8 cellular contexts compared by ENCODE assay signal in genomic region chr7:120950539-120951308, GRCh38. TPM values are rescaled to one million over a fixed set of nuclear protein-coding genes. Genes with fewer than 3 reads are reported as not detected.
DNase-seq lines count a peak whose midpoint lies in the region; ATAC-seq, FAIRE-seq and TF ChIP-seq lines count a peak whose summit lies in the region.

ING3 (plus strand) TSS chr7:120950777; CDS start chr7:120950897, 120 bp downstream.

- peak within 1 kb of the TSS; percentile 91 for H3K27ac Mint-ChIP-seq in endothelial cell (ENCODE audit: unreplicated experiment)
- H3K27ac Mint-ChIP-seq in mesothelial cell of epicardium: peak within 1 kb of the TSS; percentile 99

- H3K4me3 Mint-ChIP-seq in endothelial cell (ENCODE audit: unreplicated experiment): peak within 1 kb of the TSS; percentile 92
- H3K4me3 Mint-ChIP-seq in mesothelial cell of epicardium: peak within 1 kb of the TSS; percentile 88

- intact Hi-C loops in OCI-LY7 (cut with micrococcal nuclease; ENCODE audit: unreplicated experiment): loop anchor here (5.0 kb wide), 2 partner anchors 232 to 447 kb away; partner anchors contain the start of gene FAM3C

- peaks cover 33% of the 10 kb centered on the region for H3K36me3 ChIP-seq in OCI-LY7 (ENCODE audit: insufficient read depth, low read length)

- no peaks in the 10 kb centered on the region for H3K36me3 Mint-ChIP-seq in endothelial cell (ENCODE audit: low read depth, unreplicated experiment)
- H3K36me3 Mint-ChIP-seq in mesothelial cell of epicardium: peaks cover 5% of the 10 kb centered on the region

- H4K20me1 ChIP-seq in OCI-LY7 (ENCODE audit: insufficient read depth, low read length): no peaks in the 10 kb centered on the region

- peak within 1 kb of the TSS; percentile 80 for H3K27ac ChIP-seq in OCI-LY7 (ENCODE audit: low read depth, low read length, poor library complexity, severe bottlenecking)

- FAIRE-seq in D721Med (lab: Jason Lieb, UNC): no peak

- peak within 1 kb of the TSS; percentile 94 for H2AFZ ChIP-seq in OCI-LY7 (ENCODE audit: low read length)

- peaks cover 14% of the 10 kb centered on the region for H3K4me1 ChIP-seq in OCI-LY7 (ENCODE audit: insufficient read depth, low read length, poor library complexity, severe bottlenecking)

- no peaks in the 10 kb centered on the region for H3K9me2 ChIP-seq in OCI-LY7 (ENCODE audit: insufficient read depth, low read length)

- peaks cover 38% of the 10 kb centered on the region for H3K79me2 ChIP-seq in OCI-LY7 (ENCODE audit: insufficient read depth, low read depth, low read length)

- POLR2A ChIA-PET in OCI-LY7 (lab: Charles Lee): interaction anchor here (0.6 to 1.0 kb wide), 7 partner anchors 13 to 885 kb away, joined by 3 to 8 read pairs (median 5); no protein-coding TSS in a partner anchor

- ATAC-seq in GM21526 (IDR thresholded peaks at IDR 0.05; ENCODE audit: low FRiP score, unreplicated experiment): peak; percentile 97

- peak within 1 kb of the TSS; percentile 93 for H3K4me2 ChIP-seq in OCI-LY7 (ENCODE audit: low read length)

- H3K4me1 Mint-ChIP-seq in endothelial cell (ENCODE audit: unreplicated experiment) (peaks cover 5% of the 10 kb centered on the region), mesothelial cell of epicardium (peaks cover 21% of the 10 kb centered on the region)

- BruUV-seq in OCI-LY7 (replicated peaks; lab: Mats Ljungman, UMichigan): no TSS peak

- TF ChIP-seq CTCF in D721Med (IDR thresholded peaks at IDR 0.05; ENCODE audit: insufficient read depth, missing control alignments): no peak
- no peak for TF ChIP-seq CTCF in OCI-LY7 (conservative IDR thresholded peaks at IDR 0.05; ENCODE audit: low read length)
- TF ChIP-seq CTCF in endothelial cell (IDR thresholded peaks at IDR 0.05; ENCODE audit: unreplicated experiment): no peak
- no peak for TF ChIP-seq CTCF in mesothelial cell of epicardium (IDR thresholded peaks at IDR 0.05; ENCODE audit: unreplicated experiment)

- no peaks in the 10 kb centered on the region for H3K9me3 Mint-ChIP-seq in endothelial cell (ENCODE audit: unreplicated experiment)
- H3K9me3 Mint-ChIP-seq in mesothelial cell of epicardium: no peaks in the 10 kb centered on the region

- DNase-seq in D721Med (ENCODE audit: insufficient read length, low spot score): peak; percentile 22
- DNase-seq in HuH-7.5 (ENCODE audit: low spot score): peak; percentile 70
- peak; percentile 98 for DNase-seq in OCI-LY7 (ENCODE audit: low spot score)
- DNase-seq in activated T-cell treated with anti-CD3 and anti-CD28 coated beads for 1 hour (ENCODE audit: low read depth): peak; percentile 96
- DNase-seq in endothelial cell (ENCODE audit: low spot score): peak; percentile 95
- peak; percentile 89 to 98 for DNase-seq in mesothelial cell of epicardium (ENCODE audit: low spot score in 2 of 2, unreplicated experiment in 2 of 2)
- peak; percentile 91 for DNase-seq in stimulated activated CD8-positive, alpha-beta memory T cell treated with anti-CD3 and anti-CD28 coated beads, Interleukin-15, amount 100 ng/mL, for 48 hours (ENCODE audit: low read depth in 2 of 2)

- peaks cover 3% of the 10 kb centered on the region for H3K27me3 Mint-ChIP-seq in endothelial cell (ENCODE audit: unreplicated experiment)
- H3K27me3 Mint-ChIP-seq in mesothelial cell of epicardium (ENCODE audit: low read depth): no peaks in the 10 kb centered on the region

- CTCF ChIA-PET in OCI-LY7 (lab: Charles Lee; ENCODE audit: unreplicated experiment): no interaction called here

- H3K4me3 ChIP-seq in OCI-LY7 (ENCODE audit: low read depth, low read length, poor library complexity, severe bottlenecking): peak within 1 kb of the TSS; percentile 77

- no peaks in the 10 kb centered on the region for H3K9me3 ChIP-seq in OCI-LY7 (ENCODE audit: low read length)

RNA-seq across cellular contexts. Expression of gene ING3, which starts in this region (rescaled TPM):
- 12.5 and 21.4 TPM in 2 replicates for total RNA-seq in OCI-LY7 (2014; rRNA removed; shearing (Covaris generic))
- total RNA-seq in OCI-LY7 (2022) (22.2 and 22.7 TPM in 2 replicates), endothelial cell (ENCODE audit: unreplicated experiment) (15.6 TPM), mesothelial cell of epicardium (19.2 to 22.7 TPM (median 20.2 TPM) in 3 replicates)

Comparison
In these comparisons a context has a peak if more than half of its experiments do, and no peak if none do; other contexts are left out.
1. Peak in every context shown above with its lines: DNase-seq, ATAC-seq, H3K4me3 ChIP-seq and H3K27ac ChIP-seq.
2. DNase-seq: peak in every context shown above with its lines; median percentile 98 in OCI-LY7; 96 in activated T-cell treated with anti-CD3 and anti-CD28 coated beads for 1 hour; 95 in endothelial cell; 94 in mesothelial cell of epicardium; 91 in stimulated activated CD8-positive, alpha-beta memory T cell treated with anti-CD3 and anti-CD28 coated beads, Interleukin-15, amount 100 ng/mL, for 48 hours; 70 in HuH-7.5; 22 in D721Med.